Comparison of ENCODE assay signal across 7 cellular contexts in the genomic region with DNA sequence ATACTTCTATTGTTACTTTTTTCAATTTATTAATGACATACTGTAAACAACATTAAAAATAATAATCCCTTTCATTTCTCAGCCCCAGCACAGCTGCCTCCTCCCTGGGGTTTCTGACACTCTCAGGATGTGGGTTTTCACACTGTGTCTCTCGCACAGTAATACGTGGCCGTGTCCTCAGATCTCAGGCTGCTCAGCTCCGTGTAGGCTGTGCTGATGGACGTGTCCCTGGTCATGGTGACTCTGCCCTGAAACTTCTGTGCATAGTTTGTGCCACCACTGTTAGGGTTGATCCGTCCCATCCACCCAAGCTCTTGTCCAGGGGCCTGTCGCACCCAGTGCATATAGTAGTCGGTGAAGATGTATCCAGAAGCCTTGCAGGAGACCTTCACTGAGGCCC.
A peak's percentile ranks its signal among the peaks of the same experiment; 100 is the strongest.
DNase-seq lines count a peak whose midpoint lies in the region; ATAC-seq lines count a peak whose summit lies in the region.
"Not testable (repeated sequence)": the region's sequence is repeated elsewhere in the genome, so short reads cannot be mapped to it uniquely, and the experiment has no call there.

No MANE protein-coding gene starts in this region.

- CTCF ChIA-PET in T-cell (lab: Charles Lee), result not testable (repeated sequence)

- H3K27me3 Mint-ChIP-seq in T-cell; effector memory CD8-positive, alpha-beta T cell: not testable (repeated sequence)

- not testable (repeated sequence) for H3K4me1 Mint-ChIP-seq in T-cell; effector memory CD8-positive, alpha-beta T cell (ENCODE audit: low read depth in 2 of 2)

- not testable (repeated sequence) for H3K27ac Mint-ChIP-seq in T-cell; effector memory CD8-positive, alpha-beta T cell

- DNase-seq in T-cell; effector memory CD8-positive, alpha-beta T cell: not testable (repeated sequence)

- H3K36me3 Mint-ChIP-seq in T-cell; effector memory CD8-positive, alpha-beta T cell (ENCODE audit: insufficient read depth): not testable (repeated sequence)

- ATAC-seq in GM18867 (IDR thresholded peaks at IDR 0.05; ENCODE audit: unreplicated experiment), result peak; percentile 40
- ATAC-seq in GM19452 (IDR thresholded peaks at IDR 0.05; ENCODE audit: unreplicated experiment), result peak; percentile 41
- peak; percentile 29 for ATAC-seq in GM21619 (IDR thresholded peaks at IDR 0.05; ENCODE audit: unreplicated experiment)
- ATAC-seq in HG02852 (IDR thresholded peaks at IDR 0.05; ENCODE audit: unreplicated experiment), result peak; percentile 26
- ATAC-seq in HG03135 (IDR thresholded peaks at IDR 0.05; ENCODE audit: unreplicated experiment), result peak; percentile 36
- peak; percentile 63 to 66 (median 66) for ATAC-seq in T-cell (replicated peaks in 1 of 4)
- peak; percentile 66 for ATAC-seq in effector memory CD8-positive, alpha-beta T cell (replicated peaks)

- POLR2A ChIA-PET in T-cell (lab: Charles Lee), result not testable (repeated sequence)

- H3K9me3 Mint-ChIP-seq in T-cell; effector memory CD8-positive, alpha-beta T cell: not testable (repeated sequence)

- H3K4me3 Mint-ChIP-seq in T-cell; effector memory CD8-positive, alpha-beta T cell: not testable (repeated sequence)
